Comparison of ENCODE assay signal across 22 cellular contexts in the genomic region with DNA sequence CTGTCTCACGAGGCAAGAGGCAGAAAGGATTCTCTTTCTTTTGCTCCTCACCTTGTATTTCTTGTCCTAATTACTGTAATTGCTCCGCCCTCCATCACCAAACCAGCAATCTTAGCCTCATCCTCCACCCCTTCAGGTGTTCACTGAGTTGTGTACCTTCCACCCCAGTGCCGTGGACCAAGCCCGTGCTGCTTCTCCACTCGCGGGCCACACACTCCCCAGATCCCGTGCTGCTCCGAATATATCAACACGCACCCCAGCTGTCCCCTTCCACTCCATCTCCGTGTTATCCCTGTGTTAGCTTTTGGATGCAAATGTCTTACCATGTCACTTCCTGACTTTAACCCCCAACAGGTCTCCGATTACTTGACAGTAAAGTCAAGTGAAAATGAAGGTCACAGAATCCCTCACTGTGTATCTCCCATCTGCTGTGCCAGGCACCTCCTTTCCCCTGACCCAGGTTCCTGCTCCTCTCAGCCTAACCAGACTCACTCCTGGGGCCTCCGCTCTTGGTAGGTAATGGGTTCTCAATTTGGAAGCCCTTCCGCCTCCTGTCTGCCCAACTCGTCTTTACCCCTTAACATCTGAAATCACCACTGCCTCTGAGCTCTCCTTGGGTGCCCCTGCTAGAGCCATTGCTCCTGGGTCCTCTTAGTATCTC.
"Had no signal": no experiment of that assay in that cellular context is flagged by ENCODE, and none has a peak within 500 bp of the region (broad histone marks: within the 10 kb centered on the region; RNA-seq: fewer than 3 reads in every experiment).

No MANE protein-coding gene starts in this region.

- H3K36me3 ChIP-seq: esophagus squamous epithelium, gastrocnemius medialis, heart right ventricle, left ventricle myocardium inferior, lower lobe of right lung had no signal

- H3K36me3 Mint-ChIP-seq: mesothelial cell of epicardium, naive B cell had no signal

- H3K27ac Mint-ChIP-seq: mesothelial cell of epicardium, naive B cell had no signal

- H3K4me3 ChIP-seq: coronary artery, dorsolateral prefrontal cortex, esophagus squamous epithelium, gastrocnemius medialis, heart right ventricle, left ventricle myocardium inferior, lower lobe of right lung, mucosa of descending colon had no signal

- H3K4me1 ChIP-seq: esophagus squamous epithelium, gastrocnemius medialis, heart right ventricle, left ventricle myocardium inferior, lower lobe of right lung had no signal

- H3K9me3 Mint-ChIP-seq: mesothelial cell of epicardium had no signal

- H3K27me3 ChIP-seq: esophagus squamous epithelium, gastrocnemius medialis had no signal

- H3K27ac ChIP-seq: coronary artery, dorsolateral prefrontal cortex, esophagus squamous epithelium, gastrocnemius medialis, heart right ventricle, left ventricle myocardium inferior, lower lobe of right lung had no signal

- H3K4me1 Mint-ChIP-seq: mesothelial cell of epicardium, naive B cell had no signal

- H3K4me3 Mint-ChIP-seq: mesothelial cell of epicardium, naive B cell had no signal

- DNase-seq: dermis blood vessel endothelial cell; dorsolateral prefrontal cortex; effector CD4-positive, alpha-beta T cell; effector memory CD4-positive, alpha-beta T cell; esophagus squamous epithelium; foreskin fibroblast; foreskin melanocyte; gastrocnemius medialis; glutamatergic neuron; heart right ventricle; hippocampal formation; kidney; kidney glomerular epithelial cell; left colon; left ventricle myocardium inferior; lower lobe of right lung; mesenchymal stem cell; mucosa of descending colon; naive B cell had no signal

- H3K9me3 ChIP-seq: esophagus squamous epithelium, gastrocnemius medialis, heart right ventricle, left ventricle myocardium inferior, lower lobe of right lung, mucosa of descending colon had no signal

- H3K27me3 Mint-ChIP-seq: naive B cell had no signal

- ATAC-seq: gastrocnemius medialis, left colon, left lobe of liver, lower lobe of right lung, mucosa of descending colon had no signal
